Comparison of ENCODE assay signal across 23 cellular contexts in genomic region chr17:66076546-66077190, GRCh38.
A peak's percentile ranks its signal among the peaks of the same experiment; 100 is the strongest.
DNase-seq lines count a peak whose midpoint lies in the region; ATAC-seq, FAIRE-seq and TF ChIP-seq lines count a peak whose summit lies in the region.
"Had no signal": no experiment of that assay in that cellular context is flagged by ENCODE, and none has a peak within 500 bp of the region (broad histone marks: within the 10 kb centered on the region; RNA-seq: fewer than 3 reads in every experiment).

No MANE protein-coding gene starts in this region.

- no peaks in the 10 kb centered on the region for H3K36me3 ChIP-seq in K562 (ENCODE audit: control insufficient read depth, insufficient read depth, low read length)
- no peaks in the 10 kb centered on the region for H3K36me3 ChIP-seq in breast epithelium
- no peaks in the 10 kb centered on the region for H3K36me3 ChIP-seq in Caco-2 (ENCODE audit: control insufficient read depth, insufficient read depth, low read length)
- H3K36me3 ChIP-seq: lower lobe of right lung, uterus had no signal

- H3K9me3 ChIP-seq in right cardiac atrium (ENCODE audit: control insufficient read depth, low read length) (no peaks in the 10 kb centered on the region), K562 (replicated peaks; ENCODE audit: control insufficient read depth, insufficient read depth, low read depth, low read length) (no peaks in the 10 kb centered on the region), breast epithelium (no peaks in the 10 kb centered on the region), Caco-2 (peaks cover 3% of the 10 kb centered on the region; the same call in 1 of the 2 replicates)
- H3K9me3 ChIP-seq: lower lobe of right lung, uterus had no signal

- 61% methylated on average over 5 of the region's 5 CpGs for WGBS in right cardiac atrium
- 7% methylated on average over 5 of the region's 5 CpGs for WGBS in K562 (ENCODE audit: insufficient coverage, low coverage, missing lambda C conversion rate)

- no peak overlapping the region for H3K4me2 ChIP-seq in K562 (ENCODE audit: insufficient read depth, low read length)

- H2AFZ ChIP-seq in K562 (ENCODE audit: low read depth, low read length) = no peak overlapping the region

- in situ Hi-C loops in K562 (cut with MboI) = no loop called here

- H3K4me1 Mint-ChIP-seq in Caco-2 (ENCODE audit: low read depth, unreplicated experiment) = no peaks in the 10 kb centered on the region
- H3K4me1 Mint-ChIP-seq: brain, natural killer cell had no signal

- H3K27me3 Mint-ChIP-seq in Caco-2 (ENCODE audit: insufficient read depth, unreplicated experiment) = no peaks in the 10 kb centered on the region
- H3K27me3 Mint-ChIP-seq: activated CD4-positive, alpha-beta memory T cell treated with anti-CD3 and anti-CD28 coated beads for 36 hours; activated naive CD8-positive, alpha-beta T cell; activated T-cell treated with anti-CD3 and anti-CD28 coated beads, Interleukin-2, amount 50 U/mL, for 24 hours; brain; dendritic cell treated with granulocyte-macrophage colony-stimulating factor and Interleukin-4, amounts not matched to agents 40 ng/mL and 50 ng/mL, for 4 days had no signal

- H3K9me3 Mint-ChIP-seq in Caco-2 (ENCODE audit: unreplicated experiment) = no peaks in the 10 kb centered on the region
- H3K9me3 Mint-ChIP-seq: natural killer cell had no signal

- no peak overlapping the region for H3K4me3 Mint-ChIP-seq in Caco-2 (ENCODE audit: unreplicated experiment)
- H3K4me3 Mint-ChIP-seq: activated CD4-positive, alpha-beta memory T cell treated with anti-CD3 and anti-CD28 coated beads for 36 hours; activated naive CD8-positive, alpha-beta T cell; activated T-cell treated with anti-CD3 and anti-CD28 coated beads, Interleukin-2, amount 50 U/mL, for 24 hours; brain; dendritic cell treated with granulocyte-macrophage colony-stimulating factor and Interleukin-4, amounts not matched to agents 40 ng/mL and 50 ng/mL, for 4 days; natural killer cell had no signal

- no peaks in the 10 kb centered on the region for H3K79me2 ChIP-seq in K562 (ENCODE audit: control insufficient read depth, insufficient read depth, low read length)

- H3K27ac Mint-ChIP-seq in Caco-2 (ENCODE audit: unreplicated experiment) = no peak overlapping the region
- H3K27ac Mint-ChIP-seq: activated CD4-positive, alpha-beta memory T cell treated with anti-CD3 and anti-CD28 coated beads for 36 hours; activated naive CD8-positive, alpha-beta T cell; activated T-cell treated with anti-CD3 and anti-CD28 coated beads, Interleukin-2, amount 50 U/mL, for 24 hours; brain; dendritic cell treated with granulocyte-macrophage colony-stimulating factor and Interleukin-4, amounts not matched to agents 40 ng/mL and 50 ng/mL, for 4 days; natural killer cell had no signal

- no peak for FAIRE-seq in K562 (lab: Jason Lieb, UNC)

- POLR2A ChIA-PET in K562 (lab: Yijun Ruan, JAX) = no interaction called here
- POLR2A ChIA-PET in Caco-2 (lab: Charles Lee) = no interaction called here

- no peaks in the 10 kb centered on the region for H3K36me3 Mint-ChIP-seq in Caco-2 (ENCODE audit: insufficient read depth, unreplicated experiment)
- H3K36me3 Mint-ChIP-seq: activated naive CD8-positive, alpha-beta T cell; natural killer cell had no signal

- DNase-seq in right cardiac atrium (peak in 2 of 3 donors; percentile 11 to 46), Right ventricle myocardium inferior (ENCODE audit: missing footprints) (no peak), LHCN-M2 (ENCODE audit: low read depth) (peak; percentile 61), K562 (ENCODE audit: extremely low read depth in 1 of 4, low spot score in 3 of 4) (no peak), NCI-H82 (lab: John Stamatoyannopoulos, UW) (no peak), breast epithelium (ENCODE audit: low spot score in 2 of 2) (no peak), cerebellar nuclear complex (lab: John Stamatoyannopoulos, UW) (no peak), Caco-2 (no peak)
- DNase-seq: activated CD4-positive, alpha-beta memory T cell treated with anti-CD3 and anti-CD28 coated beads for 36 hours; activated T-cell treated with anti-CD3 and anti-CD28 coated beads, Interleukin-2, amount 50 U/mL, for 24 hours; COR-L47; lower lobe of right lung; natural killer cell; NCI-H146; NCI-H446 treated with DMSO at 0.1 percent for 48 hours; posterior cingulate gyrus; stimulated activated CD4-positive, alpha-beta T cell treated with anti-CD3 and anti-CD28 coated beads, Interleukin-4, amount 100 ng/mL, for 4 hours; uterus had no signal

- no peak for TF ChIP-seq RAD21 in K562 (CRISPR knock-in tag; conservative IDR thresholded peaks at IDR 0.05 in 1 of 2, IDR thresholded peaks at IDR 0.05 in 1 of 2)

- intact Hi-C loops in right cardiac atrium (cut with DNase I) (no loop called here), Right ventricle myocardium inferior (cut with DNase I) (no loop called here), K562 (cut with micrococcal nuclease) (no loop called here), breast epithelium (cut with DNase I; ENCODE audit: low total_unique reads) (no loop called here), Caco-2 (cut with micrococcal nuclease; ENCODE audit: unreplicated experiment) (no loop called here)

- no TSS peak for BruUV-seq in K562 (replicated peaks; lab: Mats Ljungman, UMichigan)
- no TSS peak for BruUV-seq in Caco-2 (replicated peaks; lab: Mats Ljungman, UMichigan)

- TF ChIP-seq POLR2A in K562 (conservative IDR thresholded peaks at IDR 0.05) = no peak
- no peak for TF ChIP-seq POLR2A in breast epithelium (IDR thresholded peaks at IDR 0.05)

- CTCF ChIA-PET in K562 (lab: Yijun Ruan, JAX; ENCODE audit: low intra/inter-chr PET ratio) = no interaction called here
- CTCF ChIA-PET in Caco-2 (lab: Charles Lee) = no interaction called here

- no peak for TF ChIP-seq CTCF in K562 (IDR thresholded peaks at IDR 0.05 in 2 of 3, conservative IDR thresholded peaks at IDR 0.05 in 1 of 3; ENCODE audit: insufficient read depth in 2 of 3, low read depth in 1 of 3, low read length in 3 of 3)
- TF ChIP-seq CTCF in breast epithelium (IDR thresholded peaks at IDR 0.05) = no peak
- TF ChIP-seq CTCF in Caco-2 (IDR thresholded peaks at IDR 0.05; ENCODE audit: insufficient read depth in 1 of 2, low read depth in 1 of 2, low read length in 1 of 2, severe bottlenecking in 1 of 2, unreplicated experiment in 1 of 2) = no peak

- H3K9me1 ChIP-seq in K562 (ENCODE audit: control insufficient read depth, insufficient read depth, low read length) = no peaks in the 10 kb centered on the region

- H3K27me3 ChIP-seq in right cardiac atrium (ENCODE audit: control insufficient read depth, insufficient read depth) (no peaks in the 10 kb centered on the region), K562 (ENCODE audit: control insufficient read depth in 2 of 2, insufficient read depth in 2 of 2, low read length in 2 of 2) (no peaks in the 10 kb centered on the region), breast epithelium (no peaks in the 10 kb centered on the region), Caco-2 (replicated peaks; ENCODE audit: control insufficient read depth, insufficient read depth, low read length) (no peaks in the 10 kb centered on the region)
- H3K27me3 ChIP-seq: uterus had no signal

- TF ChIP-seq EP300 in K562 (IDR thresholded peaks at IDR 0.05; ENCODE audit: low read length) = no peak

- ATAC-seq in right cardiac atrium (no peak), Right ventricle myocardium inferior (no peak), K562 (no peak)
- ATAC-seq: HCT116, lower lobe of right lung, natural killer cell had no signal

- no peak overlapping the region for H3K9ac ChIP-seq in K562 (ENCODE audit: insufficient read depth in 1 of 2, low read depth in 2 of 2, low read length in 2 of 2)

- H3K4me1 ChIP-seq in right cardiac atrium (ENCODE audit: control insufficient read depth, insufficient read depth, low read length) (no peaks in the 10 kb centered on the region), K562 (replicated peaks in 1 of 2; ENCODE audit: control insufficient read depth in 2 of 2, insufficient read depth in 2 of 2, low read length in 2 of 2) (no peaks in the 10 kb centered on the region), breast epithelium (no peaks in the 10 kb centered on the region), Caco-2 (no peaks in the 10 kb centered on the region)
- H3K4me1 ChIP-seq: lower lobe of right lung, uterus had no signal

- H3K27ac ChIP-seq in right cardiac atrium (ENCODE audit: low read length) (no peak overlapping the region), K562 (ENCODE audit: extremely low read depth, low read depth, low read length) (no peak overlapping the region), breast epithelium (no peak overlapping the region)
- H3K27ac ChIP-seq: lower lobe of right lung, skin epidermis, uterus had no signal

- no peak overlapping the region for H3K4me3 ChIP-seq in right cardiac atrium (ENCODE audit: low read length)
- no peak overlapping the region for H3K4me3 ChIP-seq in K562
- no peak overlapping the region for H3K4me3 ChIP-seq in breast epithelium
- no peak overlapping the region for H3K4me3 ChIP-seq in Caco-2 (ENCODE audit: low read depth, low read length)
- H3K4me3 ChIP-seq: lower lobe of right lung, skin epidermis, uterus had no signal

- H4K20me1 ChIP-seq in K562 (replicated peaks; ENCODE audit: control insufficient read depth, insufficient read depth, low read length) = no peaks in the 10 kb centered on the region

TF ChIP-seq in K562, 482 proteins besides CTCF, POLR2A, EP300 and RAD21:
- TF ChIP-seq SIX5 (IDR thresholded peaks at IDR 0.05; ENCODE audit: borderline replicate concordance in 1 of 2, insufficient read depth in 1 of 2, low read depth in 1 of 2, low read length in 2 of 2) (no peak), NFIC (IDR thresholded peaks at IDR 0.05) (0 out of 2 replicates have a peak, but pooled peaks have one; percentile 38)

Comparison
In these comparisons a context has a peak if more than half of its experiments do, and no peak if none do; other contexts are left out.
1. DNase-seq: peak in right cardiac atrium (2 of 3) and LHCN-M2 (single experiment); none in Right ventricle myocardium inferior (single experiment), K562 (0 of 4), NCI-H82 (single experiment), breast epithelium (0 of 2), cerebellar nuclear complex (0 of 2) and Caco-2 (0 of 2).